In genomic region chr6:73459459-73459858, GRCh38 we compare ENCODE assay signal across 9 cellular contexts. TPM values are rescaled to one million over a fixed set of nuclear protein-coding genes. Genes with fewer than 3 reads are reported as not detected.
DNase-seq lines count a peak whose midpoint lies in the region; ATAC-seq, FAIRE-seq and TF ChIP-seq lines count a peak whose summit lies in the region.
"Not testable (repeated sequence)": the region's sequence is repeated elsewhere in the genome, so short reads cannot be mapped to it uniquely, and the experiment has no call there.
"Had no signal": no experiment of that assay in that cellular context is flagged by ENCODE, and none has a peak within 500 bp of the region (broad histone marks: within the 10 kb centered on the region; RNA-seq: fewer than 3 reads in every experiment).

No MANE protein-coding gene starts in this region.

- peak; percentile 13 for FAIRE-seq in GM12891 (lab: Jason Lieb, UNC)

- H3K27ac Mint-ChIP-seq in T-cell, result peak overlapping the region; percentile 87 to 92
- H3K27ac Mint-ChIP-seq in activated CD4-positive, alpha-beta T cell treated with anti-CD3 and anti-CD28 coated beads, Interleukin-2, amount 10 ng/mL, durations not matched to agents 7 days and 5 days, result peak overlapping the region; percentile 99
- H3K27ac Mint-ChIP-seq in activated T-helper 2 cell treated with anti-CD3 and anti-CD28 coated beads, Interferon-gamma antibody, Interleukin-2, Interleukin-4, amounts not matched to agents 10 μg/mL and 5 μg/mL and 100 μg/mL, durations not matched to agents 14 hours and 24 hours and 36 hours, result peak overlapping the region; percentile 90
- H3K27ac Mint-ChIP-seq in dendritic cell treated with granulocyte-macrophage colony-stimulating factor and Interleukin-4, amounts not matched to agents 40 ng/mL and 50 ng/mL, for 4 days, result peak overlapping the region; percentile 95
- peak overlapping the region; percentile 97 to 99 for H3K27ac Mint-ChIP-seq in natural killer cell treated with Interleukin-12 subunit alpha and Interleukin-12 subunit beta and Interleukin-15 and Interleukin-18, amount 100 ng/mL, for 72 hours
- peak overlapping the region; percentile 61 for H3K27ac Mint-ChIP-seq in stimulated activated naive CD8-positive, alpha-beta T cell treated with anti-CD3 and anti-CD28 coated beads, Interleukin-15, Interleukin-2, amounts not matched to agents 100 ng/mL and 50 ng/mL, for 24 hours

- not testable (repeated sequence) for H4K20me1 ChIP-seq in BLaER1

- H3K27me3 ChIP-seq in BLaER1, result not testable (repeated sequence)

- H3K9me3 ChIP-seq in BLaER1, result not testable (repeated sequence)

- not testable (repeated sequence) for DNase-seq in GM12891 (ENCODE audit: insufficient read length, low spot score); T-cell; activated CD4-positive, alpha-beta T cell treated with anti-CD3 and anti-CD28 coated beads, Interleukin-2, amount 10 ng/mL, durations not matched to agents 7 days and 5 days; activated T-helper 2 cell treated with anti-CD3 and anti-CD28 coated beads, Interferon-gamma antibody, Interleukin-2, Interleukin-4, amounts not matched to agents 10 μg/mL and 5 μg/mL and 100 μg/mL, durations not matched to agents 14 hours and 24 hours and 36 hours (ENCODE audit: low spot score); natural killer cell treated with Interleukin-12 subunit alpha and Interleukin-12 subunit beta and Interleukin-15 and Interleukin-18, amount 100 ng/mL, for 72 hours (ENCODE audit: low spot score)

- peak overlapping the region in 1 of 3 donors; percentile 47 for H3K4me3 Mint-ChIP-seq in T-cell
- peak overlapping the region; percentile 98 for H3K4me3 Mint-ChIP-seq in activated CD4-positive, alpha-beta T cell treated with anti-CD3 and anti-CD28 coated beads, Interleukin-2, amount 10 ng/mL, durations not matched to agents 7 days and 5 days
- peak overlapping the region; percentile 62 for H3K4me3 Mint-ChIP-seq in activated T-helper 2 cell treated with anti-CD3 and anti-CD28 coated beads, Interferon-gamma antibody, Interleukin-2, Interleukin-4, amounts not matched to agents 10 μg/mL and 5 μg/mL and 100 μg/mL, durations not matched to agents 14 hours and 24 hours and 36 hours (ENCODE audit: low read depth)
- H3K4me3 Mint-ChIP-seq in dendritic cell treated with granulocyte-macrophage colony-stimulating factor and Interleukin-4, amounts not matched to agents 40 ng/mL and 50 ng/mL, for 4 days; stimulated activated naive CD8-positive, alpha-beta T cell treated with anti-CD3 and anti-CD28 coated beads, Interleukin-15, Interleukin-2, amounts not matched to agents 100 ng/mL and 50 ng/mL, for 24 hours: not testable (repeated sequence)
- peak overlapping the region; percentile 94 for H3K4me3 Mint-ChIP-seq in natural killer cell treated with Interleukin-12 subunit alpha and Interleukin-12 subunit beta and Interleukin-15 and Interleukin-18, amount 100 ng/mL, for 72 hours

- not testable (repeated sequence) for H3K36me3 Mint-ChIP-seq in T-cell; activated T-helper 2 cell treated with anti-CD3 and anti-CD28 coated beads, Interferon-gamma antibody, Interleukin-2, Interleukin-4, amounts not matched to agents 10 μg/mL and 5 μg/mL and 100 μg/mL, durations not matched to agents 14 hours and 24 hours and 36 hours (ENCODE audit: low read depth); natural killer cell treated with Interleukin-12 subunit alpha and Interleukin-12 subunit beta and Interleukin-15 and Interleukin-18, amount 100 ng/mL, for 72 hours; stimulated activated naive CD8-positive, alpha-beta T cell treated with anti-CD3 and anti-CD28 coated beads, Interleukin-15, Interleukin-2, amounts not matched to agents 100 ng/mL and 50 ng/mL, for 24 hours (ENCODE audit: low read depth)
- H3K36me3 Mint-ChIP-seq in activated CD4-positive, alpha-beta T cell treated with anti-CD3 and anti-CD28 coated beads, Interleukin-2, amount 10 ng/mL, durations not matched to agents 7 days and 5 days (ENCODE audit: low read depth), result peaks cover 19% of the 10 kb centered on the region
- peaks cover 14% of the 10 kb centered on the region for H3K36me3 Mint-ChIP-seq in dendritic cell treated with granulocyte-macrophage colony-stimulating factor and Interleukin-4, amounts not matched to agents 40 ng/mL and 50 ng/mL, for 4 days (ENCODE audit: low read depth)

- H3K4me1 ChIP-seq in BLaER1, result peaks cover 61% of the 10 kb centered on the region

- CTCF ChIA-PET in T-cell (lab: Charles Lee), result not testable (repeated sequence)
- CTCF ChIA-PET in activated CD4-positive, alpha-beta T cell treated with anti-CD3 and anti-CD28 coated beads, Interleukin-2, amount 10 ng/mL, durations not matched to agents 7 days and 5 days (lab: Charles Lee), result interaction anchor here (0.6 to 1.2 kb wide), 5 partner anchors 8 to 65 kb away, joined by 3 to 10 read pairs (median 3); partner anchors contain the start of gene DDX43

- POLR2A ChIA-PET in T-cell (lab: Charles Lee), result not testable (repeated sequence)
- POLR2A ChIA-PET in activated CD4-positive, alpha-beta T cell treated with anti-CD3 and anti-CD28 coated beads, Interleukin-2, amount 10 ng/mL, durations not matched to agents 7 days and 5 days (lab: Charles Lee), result interaction anchor here (0.7 kb wide), 1 partner anchor 9 kb away, joined by 5 read pairs; no protein-coding TSS in a partner anchor

- intact Hi-C loops in activated T-helper 2 cell treated with anti-CD3 and anti-CD28 coated beads, Interferon-gamma antibody, Interleukin-2, Interleukin-4, amounts not matched to agents 10 μg/mL and 5 μg/mL and 100 μg/mL, durations not matched to agents 14 hours and 24 hours and 36 hours (cut with micrococcal nuclease), result loop anchor here (10.0 kb wide), 2 partner anchors 125 to 835 kb away; partner anchors contain the start of gene KCNQ5
- intact Hi-C loops in dendritic cell treated with granulocyte-macrophage colony-stimulating factor and Interleukin-4, amounts not matched to agents 40 ng/mL and 50 ng/mL, for 4 days (cut with micrococcal nuclease), result not testable (repeated sequence)

- H3K27me3 Mint-ChIP-seq in T-cell; activated CD4-positive, alpha-beta T cell treated with anti-CD3 and anti-CD28 coated beads, Interleukin-2, amount 10 ng/mL, durations not matched to agents 7 days and 5 days; activated T-helper 2 cell treated with anti-CD3 and anti-CD28 coated beads, Interferon-gamma antibody, Interleukin-2, Interleukin-4, amounts not matched to agents 10 μg/mL and 5 μg/mL and 100 μg/mL, durations not matched to agents 14 hours and 24 hours and 36 hours (ENCODE audit: low read depth); dendritic cell treated with granulocyte-macrophage colony-stimulating factor and Interleukin-4, amounts not matched to agents 40 ng/mL and 50 ng/mL, for 4 days; natural killer cell treated with Interleukin-12 subunit alpha and Interleukin-12 subunit beta and Interleukin-15 and Interleukin-18, amount 100 ng/mL, for 72 hours; stimulated activated naive CD8-positive, alpha-beta T cell treated with anti-CD3 and anti-CD28 coated beads, Interleukin-15, Interleukin-2, amounts not matched to agents 100 ng/mL and 50 ng/mL, for 24 hours: not testable (repeated sequence)

- not testable (repeated sequence) for H3K9ac ChIP-seq in BLaER1

- not testable (repeated sequence) for ATAC-seq in T-cell (replicated peaks in 1 of 4); natural killer cell treated with Interleukin-12 subunit alpha and Interleukin-12 subunit beta and Interleukin-15 and Interleukin-18, amount 100 ng/mL, for 72 hours

- peak overlapping the region; percentile 82 for H3K4me2 ChIP-seq in BLaER1

- H3K4me1 Mint-ChIP-seq in T-cell, result peaks cover 40 to 54% (median 42%) of the 10 kb centered on the region in 3 donors
- peaks cover 63% of the 10 kb centered on the region for H3K4me1 Mint-ChIP-seq in activated CD4-positive, alpha-beta T cell treated with anti-CD3 and anti-CD28 coated beads, Interleukin-2, amount 10 ng/mL, durations not matched to agents 7 days and 5 days
- peaks cover 46% of the 10 kb centered on the region for H3K4me1 Mint-ChIP-seq in activated T-helper 2 cell treated with anti-CD3 and anti-CD28 coated beads, Interferon-gamma antibody, Interleukin-2, Interleukin-4, amounts not matched to agents 10 μg/mL and 5 μg/mL and 100 μg/mL, durations not matched to agents 14 hours and 24 hours and 36 hours (ENCODE audit: low read depth)
- H3K4me1 Mint-ChIP-seq in dendritic cell treated with granulocyte-macrophage colony-stimulating factor and Interleukin-4, amounts not matched to agents 40 ng/mL and 50 ng/mL, for 4 days (ENCODE audit: low read depth), result peaks cover 60% of the 10 kb centered on the region
- peaks cover 26 to 58% of the 10 kb centered on the region in 2 donors for H3K4me1 Mint-ChIP-seq in natural killer cell treated with Interleukin-12 subunit alpha and Interleukin-12 subunit beta and Interleukin-15 and Interleukin-18, amount 100 ng/mL, for 72 hours (ENCODE audit: low read depth in 2 of 2)
- peaks cover 44% of the 10 kb centered on the region for H3K4me1 Mint-ChIP-seq in stimulated activated naive CD8-positive, alpha-beta T cell treated with anti-CD3 and anti-CD28 coated beads, Interleukin-15, Interleukin-2, amounts not matched to agents 100 ng/mL and 50 ng/mL, for 24 hours (ENCODE audit: low read depth)

- H3K9me3 Mint-ChIP-seq in T-cell; activated CD4-positive, alpha-beta T cell treated with anti-CD3 and anti-CD28 coated beads, Interleukin-2, amount 10 ng/mL, durations not matched to agents 7 days and 5 days; activated T-helper 2 cell treated with anti-CD3 and anti-CD28 coated beads, Interferon-gamma antibody, Interleukin-2, Interleukin-4, amounts not matched to agents 10 μg/mL and 5 μg/mL and 100 μg/mL, durations not matched to agents 14 hours and 24 hours and 36 hours; dendritic cell treated with granulocyte-macrophage colony-stimulating factor and Interleukin-4, amounts not matched to agents 40 ng/mL and 50 ng/mL, for 4 days; natural killer cell treated with Interleukin-12 subunit alpha and Interleukin-12 subunit beta and Interleukin-15 and Interleukin-18, amount 100 ng/mL, for 72 hours; stimulated activated naive CD8-positive, alpha-beta T cell treated with anti-CD3 and anti-CD28 coated beads, Interleukin-15, Interleukin-2, amounts not matched to agents 100 ng/mL and 50 ng/mL, for 24 hours: not testable (repeated sequence)

- TF ChIP-seq POLR2A in GM12891 (IDR thresholded peaks at IDR 0.05; ENCODE audit: low read depth, low read length), result not testable (repeated sequence)

- H3K4me3 ChIP-seq in BLaER1, result not testable (repeated sequence)

- H3K36me3 ChIP-seq in BLaER1, result not testable (repeated sequence)

- H3K27ac ChIP-seq in BLaER1, result peak overlapping the region; percentile 99

RNA-seq across cellular contexts. Expression of gene MTO1, which starts 2.1 kb away (rescaled TPM):
- polyA plus RNA-seq in GM12891 (2012; ENCODE audit: low read depth, missing spikeins), result 12.9 TPM
- total RNA-seq in T-cell, result 10 to 100 TPM; 55.0 to 80.4 (median 59.3) TPM
- 10 to 100 TPM; 50.9 to 59.6 TPM for total RNA-seq in activated CD4-positive, alpha-beta T cell treated with anti-CD3 and anti-CD28 coated beads, Interleukin-2, amount 10 ng/mL, durations not matched to agents 7 days and 5 days
- total RNA-seq in activated T-helper 2 cell treated with anti-CD3 and anti-CD28 coated beads, Interferon-gamma antibody, Interleukin-2, Interleukin-4, amounts not matched to agents 10 μg/mL and 5 μg/mL and 100 μg/mL, durations not matched to agents 14 hours and 24 hours and 36 hours, result 27.9 and 32.1 TPM in 2 replicates
- 10 to 100 TPM; 42.9 to 76.0 TPM for total RNA-seq in natural killer cell treated with Interleukin-12 subunit alpha and Interleukin-12 subunit beta and Interleukin-15 and Interleukin-18, amount 100 ng/mL, for 72 hours

RNA-seq across cellular contexts. Expression of gene CGAS, which starts 7.4 kb away (rescaled TPM):
- polyA plus RNA-seq in GM12891 (2012; ENCODE audit: low read depth, missing spikeins), result 3.3 TPM
- total RNA-seq in T-cell, result 10 to 100 TPM in 4 of 5 donors, 1 to 10 TPM in 1; 6.9 to 14.9 (median 12.8) TPM
- 10 to 100 TPM; 27.9 TPM for total RNA-seq in activated CD4-positive, alpha-beta T cell treated with anti-CD3 and anti-CD28 coated beads, Interleukin-2, amount 10 ng/mL, durations not matched to agents 7 days and 5 days
- 42.7 and 46.7 TPM in 2 replicates for total RNA-seq in activated T-helper 2 cell treated with anti-CD3 and anti-CD28 coated beads, Interferon-gamma antibody, Interleukin-2, Interleukin-4, amounts not matched to agents 10 μg/mL and 5 μg/mL and 100 μg/mL, durations not matched to agents 14 hours and 24 hours and 36 hours
- 10 to 100 TPM; 45.5 to 78.4 TPM for total RNA-seq in natural killer cell treated with Interleukin-12 subunit alpha and Interleukin-12 subunit beta and Interleukin-15 and Interleukin-18, amount 100 ng/mL, for 72 hours
- total RNA-seq: A172 had no signal
